18 cellular contexts compared by ENCODE assay signal in the genomic region with DNA sequence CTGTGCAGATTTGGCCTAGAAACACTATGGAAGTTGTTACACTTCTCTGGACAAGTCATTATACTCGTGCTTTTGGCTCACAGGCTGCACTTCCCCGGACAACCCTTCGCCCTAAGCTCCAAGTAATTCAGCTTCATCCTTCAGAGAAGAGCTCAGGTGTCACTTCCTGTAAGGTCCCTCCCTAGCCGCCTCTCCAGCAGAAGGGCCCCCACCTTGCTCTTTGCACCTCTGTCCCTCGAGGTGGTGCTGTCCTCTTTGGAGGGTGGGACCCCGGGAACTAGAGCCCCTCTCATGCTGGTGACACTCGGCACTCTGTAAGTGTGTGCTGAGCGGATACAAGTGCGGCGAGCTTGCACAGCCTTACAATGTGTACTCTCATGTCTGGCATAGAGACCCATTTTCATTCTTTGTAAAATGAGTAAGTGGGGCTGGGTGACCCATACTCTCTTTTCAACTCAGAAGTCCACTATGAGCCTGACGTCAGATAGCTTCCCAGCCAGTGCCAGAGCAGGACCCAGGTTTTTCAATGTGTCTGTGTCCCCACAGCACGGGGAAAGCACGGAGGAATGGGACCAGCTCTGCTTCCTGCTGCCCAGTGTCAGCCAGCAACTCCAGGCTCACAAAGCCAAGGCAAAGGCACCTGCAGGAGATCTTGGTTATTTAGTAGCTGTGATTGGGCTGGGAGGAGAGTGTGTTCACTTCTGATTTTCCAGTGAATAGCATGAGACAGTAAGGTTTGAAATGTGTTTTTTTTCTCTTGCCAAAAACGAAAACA.
"Had no signal": no experiment of that assay in that cellular context is flagged by ENCODE, and none has a peak within 500 bp of the region (broad histone marks: within the 10 kb centered on the region; RNA-seq: fewer than 3 reads in every experiment).

No MANE protein-coding gene starts in this region.

- H3K36me3 ChIP-seq: cardiac muscle cell, right atrium auricular region, transverse colon had no signal

- H3K9me3 ChIP-seq: right atrium auricular region, transverse colon had no signal

- H3K27ac Mint-ChIP-seq: activated naive CD4-positive, alpha-beta T cell treated with anti-CD3 and anti-CD28 coated beads, Interleukin-2, amount 50 U/mL, for 24 hours; T-helper 1 cell treated with Interleukin-12 subunit alpha and Interleukin-12 subunit beta and Interleukin-4 antibody, amounts not matched to agents 30 μg/mL and 1 μg/mL, for 36 hours had no signal

- H3K27ac ChIP-seq: cardiac muscle cell, right atrium auricular region, skin epidermis, transverse colon had no signal

- H3K36me3 Mint-ChIP-seq: activated naive CD4-positive, alpha-beta T cell treated with anti-CD3 and anti-CD28 coated beads, Interleukin-2, amount 50 U/mL, for 24 hours had no signal

- DNase-seq: activated CD4-positive, alpha-beta T cell treated with anti-CD3 and anti-CD28 coated beads for 4 hours; activated CD8-positive, alpha-beta memory T cell treated with anti-CD3 and anti-CD28 coated beads, Interleukin-2, amount 50 U/mL, for 4 hours; activated effector memory CD4-positive, alpha-beta T cell treated with anti-CD3 and anti-CD28 coated beads, Interleukin-2, amount 50 U/mL, for 16 hours; activated T-cell treated with anti-CD3 and anti-CD28 coated beads, Interleukin-2, amount 50 U/mL, for 48 hours; islet precursor cell; mammary epithelial cell; stimulated activated CD4-positive, alpha-beta T cell treated with anti-CD3 and anti-CD28 coated beads, Interleukin-15, amount 100 ng/mL, for 24 hours; stimulated activated naive CD4-positive, alpha-beta T cell; substantia nigra; transverse colon had no signal

- ATAC-seq: esophagus mucosa, left lobe of liver had no signal

- H3K4me3 Mint-ChIP-seq: activated CD8-positive, alpha-beta T cell treated with anti-CD3 and anti-CD28 coated beads, Interleukin-2, amount 10 ng/mL, durations not matched to agents 7 days and 5 days; activated naive CD4-positive, alpha-beta T cell treated with anti-CD3 and anti-CD28 coated beads, Interleukin-2, amount 50 U/mL, for 24 hours; T-helper 1 cell treated with Interleukin-12 subunit alpha and Interleukin-12 subunit beta and Interleukin-4 antibody, amounts not matched to agents 30 μg/mL and 1 μg/mL, for 36 hours had no signal

- H3K9me3 Mint-ChIP-seq: activated naive CD4-positive, alpha-beta T cell treated with anti-CD3 and anti-CD28 coated beads, Interleukin-2, amount 50 U/mL, for 24 hours; T-helper 1 cell treated with Interleukin-12 subunit alpha and Interleukin-12 subunit beta and Interleukin-4 antibody, amounts not matched to agents 30 μg/mL and 1 μg/mL, for 36 hours had no signal

- H3K27me3 ChIP-seq: cardiac muscle cell, right atrium auricular region, transverse colon had no signal

- H3K4me1 ChIP-seq: right atrium auricular region had no signal

- H3K4me3 ChIP-seq: cardiac muscle cell, right atrium auricular region, skin epidermis, transverse colon had no signal

- H3K27me3 Mint-ChIP-seq: activated naive CD4-positive, alpha-beta T cell treated with anti-CD3 and anti-CD28 coated beads, Interleukin-2, amount 50 U/mL, for 24 hours had no signal
